ENCODE assay signal across 2 cellular contexts in genomic region chr13:100883453-100883852, GRCh38.
TF ChIP-seq lines count a peak whose summit lies in the region.

No MANE protein-coding gene starts in this region.

TF ChIP-seq in IMR-90, 13 proteins besides CTCF, POLR2A, EP300 and RAD21:
- no peak for TF ChIP-seq CEBPB (IDR thresholded peaks at IDR 0.05; ENCODE audit: low read depth, low read length)
- TF ChIP-seq RCOR1 (IDR thresholded peaks at IDR 0.05; ENCODE audit: insufficient replicate concordance, low read length) = no peak
- no peak for TF ChIP-seq ELK1 (IDR thresholded peaks at IDR 0.05; ENCODE audit: borderline replicate concordance, low read depth, low read length)

TF ChIP-seq in liver, 16 proteins besides CTCF, POLR2A, EP300 and RAD21:
- TF ChIP-seq, protein P1, sequence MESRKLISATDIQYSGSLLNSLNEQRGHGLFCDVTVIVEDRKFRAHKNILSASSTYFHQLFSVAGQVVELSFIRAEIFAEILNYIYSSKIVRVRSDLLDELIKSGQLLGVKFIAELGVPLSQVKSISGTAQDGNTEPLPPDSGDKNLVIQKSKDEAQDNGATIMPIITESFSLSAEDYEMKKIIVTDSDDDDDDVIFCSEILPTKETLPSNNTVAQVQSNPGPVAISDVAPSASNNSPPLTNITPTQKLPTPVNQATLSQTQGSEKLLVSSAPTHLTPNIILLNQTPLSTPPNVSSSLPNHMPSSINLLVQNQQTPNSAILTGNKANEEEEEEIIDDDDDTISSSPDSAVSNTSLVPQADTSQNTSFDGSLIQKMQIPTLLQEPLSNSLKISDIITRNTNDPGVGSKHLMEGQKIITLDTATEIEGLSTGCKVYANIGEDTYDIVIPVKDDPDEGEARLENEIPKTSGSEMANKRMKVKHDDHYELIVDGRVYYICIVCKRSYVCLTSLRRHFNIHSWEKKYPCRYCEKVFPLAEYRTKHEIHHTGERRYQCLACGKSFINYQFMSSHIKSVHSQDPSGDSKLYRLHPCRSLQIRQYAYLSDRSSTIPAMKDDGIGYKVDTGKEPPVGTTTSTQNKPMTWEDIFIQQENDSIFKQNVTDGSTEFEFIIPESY (IDR thresholded peaks at IDR 0.05) = no peak
- TF ChIP-seq HNF4G (IDR thresholded peaks at IDR 0.05) (no peak), EGR1 (IDR thresholded peaks at IDR 0.05; ENCODE audit: low read depth in 2 of 2) (no peak), HNF4A (conservative IDR thresholded peaks at IDR 0.05) (no peak)
- TF ChIP-seq, protein P2, sequence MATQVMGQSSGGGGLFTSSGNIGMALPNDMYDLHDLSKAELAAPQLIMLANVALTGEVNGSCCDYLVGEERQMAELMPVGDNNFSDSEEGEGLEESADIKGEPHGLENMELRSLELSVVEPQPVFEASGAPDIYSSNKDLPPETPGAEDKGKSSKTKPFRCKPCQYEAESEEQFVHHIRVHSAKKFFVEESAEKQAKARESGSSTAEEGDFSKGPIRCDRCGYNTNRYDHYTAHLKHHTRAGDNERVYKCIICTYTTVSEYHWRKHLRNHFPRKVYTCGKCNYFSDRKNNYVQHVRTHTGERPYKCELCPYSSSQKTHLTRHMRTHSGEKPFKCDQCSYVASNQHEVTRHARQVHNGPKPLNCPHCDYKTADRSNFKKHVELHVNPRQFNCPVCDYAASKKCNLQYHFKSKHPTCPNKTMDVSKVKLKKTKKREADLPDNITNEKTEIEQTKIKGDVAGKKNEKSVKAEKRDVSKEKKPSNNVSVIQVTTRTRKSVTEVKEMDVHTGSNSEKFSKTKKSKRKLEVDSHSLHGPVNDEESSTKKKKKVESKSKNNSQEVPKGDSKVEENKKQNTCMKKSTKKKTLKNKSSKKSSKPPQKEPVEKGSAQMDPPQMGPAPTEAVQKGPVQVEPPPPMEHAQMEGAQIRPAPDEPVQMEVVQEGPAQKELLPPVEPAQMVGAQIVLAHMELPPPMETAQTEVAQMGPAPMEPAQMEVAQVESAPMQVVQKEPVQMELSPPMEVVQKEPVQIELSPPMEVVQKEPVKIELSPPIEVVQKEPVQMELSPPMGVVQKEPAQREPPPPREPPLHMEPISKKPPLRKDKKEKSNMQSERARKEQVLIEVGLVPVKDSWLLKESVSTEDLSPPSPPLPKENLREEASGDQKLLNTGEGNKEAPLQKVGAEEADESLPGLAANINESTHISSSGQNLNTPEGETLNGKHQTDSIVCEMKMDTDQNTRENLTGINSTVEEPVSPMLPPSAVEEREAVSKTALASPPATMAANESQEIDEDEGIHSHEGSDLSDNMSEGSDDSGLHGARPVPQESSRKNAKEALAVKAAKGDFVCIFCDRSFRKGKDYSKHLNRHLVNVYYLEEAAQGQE (IDR thresholded peaks at IDR 0.05) = no peak
- TF ChIP-seq, protein P3, sequence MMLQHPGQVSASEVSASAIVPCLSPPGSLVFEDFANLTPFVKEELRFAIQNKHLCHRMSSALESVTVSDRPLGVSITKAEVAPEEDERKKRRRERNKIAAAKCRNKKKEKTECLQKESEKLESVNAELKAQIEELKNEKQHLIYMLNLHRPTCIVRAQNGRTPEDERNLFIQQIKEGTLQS (IDR thresholded peaks at IDR 0.05) = no peak
